In genomic region chr15:40459391-40460015, GRCh38 we compare ENCODE assay signal across 25 cellular contexts.
"Had no signal": no experiment of that assay in that cellular context is flagged by ENCODE, and none has a peak within 500 bp of the region (broad histone marks: within the 10 kb centered on the region; RNA-seq: fewer than 3 reads in every experiment).

No MANE protein-coding gene starts in this region.

- H3K9me3 ChIP-seq: mucosa of descending colon, neutrophil, psoas muscle, sigmoid colon, thoracic aorta, tibial nerve, upper lobe of left lung, vagina had no signal

- H3K4me3 ChIP-seq: mucosa of descending colon, psoas muscle, sigmoid colon, thoracic aorta, tibial nerve, upper lobe of left lung, vagina had no signal

- ATAC-seq: effector memory CD8-positive, alpha-beta T cell; mucosa of descending colon; psoas muscle; right cardiac atrium; stimulated activated naive B cell treated with anti-CD40 and anti-IgM and Interleukin-4, amounts not matched to agents 10 μg/mL and 1 μg/mL and 100 μg/mL, for 72 hours had no signal

- H3K4me3 Mint-ChIP-seq: effector memory CD8-positive, alpha-beta T cell; mesothelial cell of epicardium; naive B cell; natural killer cell treated with Interleukin-12 subunit alpha and Interleukin-12 subunit beta and Interleukin-15 and Interleukin-18, amount 100 ng/mL, for 72 hours; neural crest cell; stimulated activated naive B cell treated with anti-CD40 and anti-IgM and Interleukin-4, amounts not matched to agents 10 μg/mL and 1 μg/mL and 100 μg/mL, for 72 hours; stimulated activated naive CD8-positive, alpha-beta T cell treated with anti-CD3 and anti-CD28 coated beads, Interleukin-15, Interleukin-2, amounts not matched to agents 100 ng/mL and 50 ng/mL, for 24 hours had no signal

- FAIRE-seq: endometrium, frontal cortex had no signal

- H3K27ac Mint-ChIP-seq: immature natural killer cell; mesothelial cell of epicardium; natural killer cell treated with Interleukin-12 subunit alpha and Interleukin-12 subunit beta and Interleukin-15 and Interleukin-18, amount 100 ng/mL, for 72 hours; stimulated activated naive B cell treated with anti-CD40 and anti-IgM and Interleukin-4, amounts not matched to agents 10 μg/mL and 1 μg/mL and 100 μg/mL, for 72 hours; stimulated activated naive CD8-positive, alpha-beta T cell treated with anti-CD3 and anti-CD28 coated beads, Interleukin-15, Interleukin-2, amounts not matched to agents 100 ng/mL and 50 ng/mL, for 24 hours had no signal

- H3K9me3 Mint-ChIP-seq: effector memory CD8-positive, alpha-beta T cell; immature natural killer cell; mesothelial cell of epicardium; naive B cell; natural killer cell treated with Interleukin-12 subunit alpha and Interleukin-12 subunit beta and Interleukin-15 and Interleukin-18, amount 100 ng/mL, for 72 hours; neural crest cell; stimulated activated naive B cell treated with anti-CD40 and anti-IgM and Interleukin-4, amounts not matched to agents 10 μg/mL and 1 μg/mL and 100 μg/mL, for 72 hours; stimulated activated naive CD8-positive, alpha-beta T cell treated with anti-CD3 and anti-CD28 coated beads, Interleukin-15, Interleukin-2, amounts not matched to agents 100 ng/mL and 50 ng/mL, for 24 hours had no signal

- H3K27ac ChIP-seq: neutrophil, psoas muscle, sigmoid colon, thoracic aorta, tibial nerve, upper lobe of left lung, vagina had no signal

- H3K27me3 ChIP-seq: neutrophil, sigmoid colon, tibial nerve, upper lobe of left lung, vagina had no signal

- DNase-seq: cortex of kidney; effector memory CD8-positive, alpha-beta T cell; erythroblast; hypothalamus; immature natural killer cell; islet precursor cell; mesenchymal stem cell; mucosa of descending colon; naive B cell; sigmoid colon; stimulated activated CD4-positive, alpha-beta T cell treated with anti-CD3 and anti-CD28 coated beads, Interleukin-4, amount 100 ng/mL, for 4 hours; stimulated activated naive B cell treated with anti-CD40 and anti-IgM and Interleukin-4, amounts not matched to agents 10 μg/mL and 1 μg/mL and 100 μg/mL, for 72 hours had no signal

- H3K36me3 Mint-ChIP-seq: mesothelial cell of epicardium; naive B cell; natural killer cell treated with Interleukin-12 subunit alpha and Interleukin-12 subunit beta and Interleukin-15 and Interleukin-18, amount 100 ng/mL, for 72 hours had no signal

- H3K27me3 Mint-ChIP-seq: effector memory CD8-positive, alpha-beta T cell; naive B cell; natural killer cell treated with Interleukin-12 subunit alpha and Interleukin-12 subunit beta and Interleukin-15 and Interleukin-18, amount 100 ng/mL, for 72 hours; stimulated activated naive B cell treated with anti-CD40 and anti-IgM and Interleukin-4, amounts not matched to agents 10 μg/mL and 1 μg/mL and 100 μg/mL, for 72 hours; stimulated activated naive CD8-positive, alpha-beta T cell treated with anti-CD3 and anti-CD28 coated beads, Interleukin-15, Interleukin-2, amounts not matched to agents 100 ng/mL and 50 ng/mL, for 24 hours had no signal
